In genomic region chr3:182936239-182936946, GRCh38 we compare ENCODE assay signal across 21 cellular contexts. TPM values are rescaled to one million over a fixed set of nuclear protein-coding genes. Genes with fewer than 3 reads are reported as not detected.
A peak's percentile ranks its signal among the peaks of the same experiment; 100 is the strongest.
DNase-seq lines count a peak whose midpoint lies in the region; ATAC-seq, FAIRE-seq and TF ChIP-seq lines count a peak whose summit lies in the region.
"Had no signal": no experiment of that assay in that cellular context is flagged by ENCODE, and none has a peak within 500 bp of the region (broad histone marks: within the 10 kb centered on the region; RNA-seq: fewer than 3 reads in every experiment).

No MANE protein-coding gene starts in this region.

- TF ChIP-seq RAD21 in K562 (CRISPR knock-in tag; conservative IDR thresholded peaks at IDR 0.05 in 1 of 2, IDR thresholded peaks at IDR 0.05 in 1 of 2) = no peak

- H3K36me3 ChIP-seq in KOPT-K1 (ENCODE audit: insufficient read depth, low read length) = no peaks in the 10 kb centered on the region; the same call in 1 of the 2 replicates
- H3K36me3 ChIP-seq in K562 (ENCODE audit: control insufficient read depth, insufficient read depth, low read length) = peaks cover 5% of the 10 kb centered on the region; the same call in 1 of the 3 replicates

- TF ChIP-seq CTCF in K562 (IDR thresholded peaks at IDR 0.05 in 2 of 3, conservative IDR thresholded peaks at IDR 0.05 in 1 of 3; ENCODE audit: insufficient read depth in 2 of 3, low read depth in 1 of 3, low read length in 3 of 3) (no peak), neural crest cell (conservative IDR thresholded peaks at IDR 0.05) (no peak)

- in situ Hi-C loops in K562 (cut with MboI) = no loop called here

- ATAC-seq in K562 = peak; percentile 58
- ATAC-seq in effector memory CD8-positive, alpha-beta T cell (replicated peaks) = no peak
- no peak for ATAC-seq in GM19023 (IDR thresholded peaks at IDR 0.05; ENCODE audit: unreplicated experiment)
- ATAC-seq: A549 had no signal

- H4K20me1 ChIP-seq in K562 (replicated peaks; ENCODE audit: control insufficient read depth, insufficient read depth, low read length) = 0 out of 2 replicates have a peak, but pooled peaks cover 2% of the 10 kb centered on the region

- H3K4me1 ChIP-seq in K562 (replicated peaks in 1 of 2; ENCODE audit: control insufficient read depth in 2 of 2, insufficient read depth in 2 of 2, low read length in 2 of 2) = peaks cover 0 to 8% of the 10 kb centered on the region in 2 experiments; a peak in 3 of 5 replicates
- H3K4me1 ChIP-seq: A549 had no signal

- H3K4me2 ChIP-seq in K562 (ENCODE audit: insufficient read depth, low read length) = no peak overlapping the region
- H3K4me2 ChIP-seq: A549 had no signal

- H3K27ac ChIP-seq in KOPT-K1 (ENCODE audit: low read depth, low read length, poor library complexity, severe bottlenecking) = peak overlapping the region; percentile 43
- no peak overlapping the region for H3K27ac ChIP-seq in K562 (ENCODE audit: extremely low read depth, low read depth, low read length)
- H3K27ac ChIP-seq: A549; BLaER1 treated with 17β-estradiol and CSF1 and Interleukin-3, amounts not matched to agents 10 nM and 100 nM; HL-60 had no signal

- CTCF ChIA-PET in K562 (lab: Yijun Ruan, JAX; ENCODE audit: low intra/inter-chr PET ratio) = no interaction called here

- POLR2A ChIA-PET in K562 (lab: Yijun Ruan, JAX) = interaction anchor here (1.2 to 2.7 kb wide), 4 partner anchors 10 to 42 kb away, joined by 3 to 6 read pairs (median 4); no protein-coding TSS in a partner anchor

- no peak overlapping the region for H3K4me3 ChIP-seq in K562
- H3K4me3 ChIP-seq: A549; BLaER1 treated with 17β-estradiol and CSF1 and Interleukin-3, amounts not matched to agents 10 nM and 100 nM had no signal

- H3K36me3 Mint-ChIP-seq in activated naive CD4-positive, alpha-beta T cell treated with anti-CD3 and anti-CD28 coated beads, Interleukin-2, amount 50 U/mL, for 24 hours = peaks cover 11% of the 10 kb centered on the region
- peaks cover 8% of the 10 kb centered on the region for H3K36me3 Mint-ChIP-seq in neural crest cell (ENCODE audit: low read depth)
- peaks cover 10% of the 10 kb centered on the region for H3K36me3 Mint-ChIP-seq in effector memory CD8-positive, alpha-beta T cell (ENCODE audit: insufficient read depth)

- peaks cover 26% of the 10 kb centered on the region for H3K4me1 Mint-ChIP-seq in activated naive CD4-positive, alpha-beta T cell treated with anti-CD3 and anti-CD28 coated beads, Interleukin-2, amount 50 U/mL, for 24 hours
- H3K4me1 Mint-ChIP-seq in neural crest cell = no peaks in the 10 kb centered on the region
- peaks cover 8 to 9% of the 10 kb centered on the region in 2 donors for H3K4me1 Mint-ChIP-seq in effector memory CD8-positive, alpha-beta T cell (ENCODE audit: low read depth in 2 of 2)

- WGBS in K562 (ENCODE audit: insufficient coverage, low coverage, missing lambda C conversion rate) = 77% methylated on average over 3 of the region's 4 CpGs

- no peaks in the 10 kb centered on the region for H3K27me3 ChIP-seq in K562 (ENCODE audit: control insufficient read depth in 2 of 2, insufficient read depth in 2 of 2, low read length in 2 of 2)
- H3K27me3 ChIP-seq: BLaER1 treated with 17β-estradiol and CSF1 and Interleukin-3, amounts not matched to agents 10 nM and 100 nM had no signal

- H3K9me3 Mint-ChIP-seq in activated naive CD4-positive, alpha-beta T cell treated with anti-CD3 and anti-CD28 coated beads, Interleukin-2, amount 50 U/mL, for 24 hours = no peaks in the 10 kb centered on the region
- H3K9me3 Mint-ChIP-seq in neural crest cell = peaks cover 7% of the 10 kb centered on the region
- H3K9me3 Mint-ChIP-seq in effector memory CD8-positive, alpha-beta T cell = no peaks in the 10 kb centered on the region

- no peaks in the 10 kb centered on the region for H3K9me1 ChIP-seq in K562 (ENCODE audit: control insufficient read depth, insufficient read depth, low read length)

- no peak overlapping the region for H2AFZ ChIP-seq in K562 (ENCODE audit: low read depth, low read length)

- H3K27me3 Mint-ChIP-seq in activated naive CD4-positive, alpha-beta T cell treated with anti-CD3 and anti-CD28 coated beads, Interleukin-2, amount 50 U/mL, for 24 hours = no peaks in the 10 kb centered on the region
- H3K27me3 Mint-ChIP-seq in neural crest cell (ENCODE audit: low read depth) = no peaks in the 10 kb centered on the region
- H3K27me3 Mint-ChIP-seq in effector memory CD8-positive, alpha-beta T cell = no peaks in the 10 kb centered on the region
- H3K27me3 Mint-ChIP-seq: CD8-positive, alpha-beta memory T cell had no signal

- no peak overlapping the region for H3K9ac ChIP-seq in K562 (ENCODE audit: insufficient read depth in 1 of 2, low read depth in 2 of 2, low read length in 2 of 2)
- H3K9ac ChIP-seq: BLaER1 treated with 17β-estradiol and CSF1 and Interleukin-3, amounts not matched to agents 10 nM and 100 nM had no signal

- H3K9me3 ChIP-seq in KOPT-K1 (ENCODE audit: insufficient read depth, low read length, poor library complexity, severe bottlenecking) = peaks cover 16% of the 10 kb centered on the region
- H3K9me3 ChIP-seq in K562 (replicated peaks; ENCODE audit: control insufficient read depth, insufficient read depth, low read depth, low read length) = peaks cover 6% of the 10 kb centered on the region; the same call in 1 of the 2 replicates

- TF ChIP-seq EP300 in K562 (IDR thresholded peaks at IDR 0.05; ENCODE audit: low read length) = no peak

- FAIRE-seq in K562 (lab: Jason Lieb, UNC) = no peak
- FAIRE-seq: A549, D721Med, HTR-8/SVneo had no signal

- no peak overlapping the region for H3K4me3 Mint-ChIP-seq in activated naive CD4-positive, alpha-beta T cell treated with anti-CD3 and anti-CD28 coated beads, Interleukin-2, amount 50 U/mL, for 24 hours
- H3K4me3 Mint-ChIP-seq in neural crest cell = no peak overlapping the region
- H3K4me3 Mint-ChIP-seq in effector memory CD8-positive, alpha-beta T cell = no peak overlapping the region
- H3K4me3 Mint-ChIP-seq: CD8-positive, alpha-beta memory T cell had no signal

- no TSS peak for BruUV-seq in K562 (replicated peaks; lab: Mats Ljungman, UMichigan)

- H3K27ac Mint-ChIP-seq in activated naive CD4-positive, alpha-beta T cell treated with anti-CD3 and anti-CD28 coated beads, Interleukin-2, amount 50 U/mL, for 24 hours = peak overlapping the region; percentile 4
- peak overlapping the region; percentile 43 for H3K27ac Mint-ChIP-seq in neural crest cell (ENCODE audit: unreplicated experiment)
- peak overlapping the region in 1 of 2 donors; percentile 78 for H3K27ac Mint-ChIP-seq in effector memory CD8-positive, alpha-beta T cell

- no peak for DNase-seq in activated naive CD4-positive, alpha-beta T cell treated with Interleukin-2 at 50 U/mL for 16 hours
- DNase-seq in K562 (ENCODE audit: extremely low read depth in 1 of 4, low spot score in 3 of 4) (no peak), neural crest cell (ENCODE audit: low read depth, low spot score) (no peak)
- no peak for DNase-seq in effector memory CD8-positive, alpha-beta T cell
- DNase-seq in activated CD8-positive, alpha-beta memory T cell treated with anti-CD3 and anti-CD28 coated beads for 24 hours = no peak
- DNase-seq: CD8-positive, alpha-beta memory T cell; DMS79; HCEC 1CT; NCI-H1436; NCI-H2029 treated with DMSO at 0.1 percent for 48 hours; NCI-H510A; NCI-H774; Right ventricle myocardium superior had no signal

- intact Hi-C loops in K562 (cut with micrococcal nuclease) = no loop called here

- TF ChIP-seq POLR2A in K562 (conservative IDR thresholded peaks at IDR 0.05) = no peak

- H3K79me2 ChIP-seq in K562 (ENCODE audit: control insufficient read depth, insufficient read depth, low read length) = no peaks in the 10 kb centered on the region

TF ChIP-seq in K562, 482 proteins besides CTCF, POLR2A, EP300 and RAD21:
- TF ChIP-seq NR2C1 (IDR thresholded peaks at IDR 0.05) = no peak
- TF ChIP-seq NR2C1 (tag; IDR thresholded peaks at IDR 0.05) = no peak

RNA-seq across cellular contexts. Expression of gene DCUN1D1, which starts 43.9 kb away (rescaled TPM):
- total RNA-seq in K562 (2011; cell fraction: chromatin; rRNA removed; ENCODE audit: low replicate concordance) = 8.7 and 44.1 TPM in 2 replicates
- total RNA-seq in K562 (2011; cell fraction: nucleolus; rRNA removed) = 2.3 and 4.2 TPM in 2 replicates
- 9.3 and 20.2 TPM in 2 replicates for total RNA-seq in K562 (2011; cell fraction: nucleoplasm; rRNA removed)
- 11.4 and 24.7 TPM in 2 replicates for total RNA-seq in K562 (2014; rRNA removed)
- 36.0 and 43.2 TPM in 2 replicates for total RNA-seq in K562 (2014; rRNA removed; fragmentation: Illumina TruSeq; extraction: Trizol)
- 25.1 and 28.2 TPM in 2 replicates for total RNA-seq in K562 (2015; rRNA removed; fragmentation: Illumina TruSeq; extraction: Trizol)
- total RNA-seq in K562 (2021) = 38.5 and 39.7 TPM in 2 replicates
- polyA plus RNA-seq in K562 (2011; rRNA removed) = 23.3 and 27.7 TPM in 2 replicates
- polyA plus RNA-seq in K562 (2011; cell fraction: cytosol; rRNA removed) = 1.8 and 5.1 TPM in 2 replicates
- polyA plus RNA-seq in K562 (2011; cell fraction: nucleus; rRNA removed) = 5.1 and 9.7 TPM in 2 replicates
- polyA plus RNA-seq in K562 (2012) = 16.6 and 23.8 TPM in 2 replicates
- polyA plus RNA-seq in K562 (2014; fragmentation: Illumina TruSeq; extraction: Trizol) = 27.3 and 31.5 TPM in 2 replicates
- 10 to 100 TPM; 24.9 to 46.8 TPM for polyA plus RNA-seq in K562 (2014; fragmentation: Nextera tagmentation; extraction: Ambion mirVana)
- polyA plus RNA-seq in K562 (2014; rRNA removed) = 20.1 and 20.3 TPM in 2 replicates
- 78.5 and 91.3 TPM in 2 replicates for polyA minus RNA-seq in K562 (2011; rRNA and poly(A)+ RNA removed)
- polyA minus RNA-seq in K562 (2011; cell fraction: cytosol; rRNA and poly(A)+ RNA removed) = 18.5 and 19.9 TPM in 2 replicates
- 7.5 and 12.6 TPM in 2 replicates for polyA minus RNA-seq in K562 (2011; cell fraction: nucleus; rRNA and poly(A)+ RNA removed)
- 48.3 and 57.6 TPM in 2 replicates for total RNA-seq in neural crest cell
